ENCODE assay signal across 8 cellular contexts in genomic region chr20:33686984-33687366, GRCh38. TPM values are rescaled to one million over a fixed set of nuclear protein-coding genes. Genes with fewer than 3 reads are reported as not detected.
DNase-seq lines count a peak whose midpoint lies in the region; ATAC-seq and TF ChIP-seq lines count a peak whose summit lies in the region.

No MANE protein-coding gene starts in this region.

- no peak for TF ChIP-seq EP300 in SK-N-SH (IDR thresholded peaks at IDR 0.05; ENCODE audit: borderline replicate concordance in 1 of 2, low read depth in 1 of 2, low read length in 1 of 2)

- H3K9ac ChIP-seq in SK-N-SH: no peak overlapping the region

- peak overlapping the region; percentile 32 to 35; a peak in 3 of 4 replicates for H3K4me3 ChIP-seq in SK-N-SH (ENCODE audit: low read depth in 2 of 2, low read length in 1 of 2)
- H3K4me3 ChIP-seq in WERI-Rb-1 (ENCODE audit: low read depth, low read length): peak overlapping the region; percentile 37; the same call in 1 of the 2 replicates
- peak overlapping the region; percentile 36 to 57 for H3K4me3 ChIP-seq in foreskin fibroblast (ENCODE audit: low read depth in 1 of 2, low read length in 2 of 2)

- peaks cover 4 to 11% of the 10 kb centered on the region in 2 donors for H3K36me3 Mint-ChIP-seq in stimulated activated naive B cell treated with anti-CD40 and anti-IgM and Interleukin-4, amounts not matched to agents 10 μg/mL and 1 μg/mL and 100 μg/mL, for 72 hours

- H3K36me3 ChIP-seq in SK-N-SH (replicated peaks in 1 of 2; ENCODE audit: control insufficient read depth in 1 of 2, insufficient read depth in 2 of 2, low read length in 1 of 2) (no peaks in the 10 kb centered on the region), WERI-Rb-1 (peaks cover 32% of the 10 kb centered on the region)

- no peak for ATAC-seq in SK-N-SH treated with all-trans-retinoic acid at 6 μM for 48 hours
- no peak for ATAC-seq in stimulated activated naive B cell treated with anti-CD40 and anti-IgM and Interleukin-4, amounts not matched to agents 10 μg/mL and 1 μg/mL and 100 μg/mL, for 72 hours (replicated peaks)

- H3K27me3 Mint-ChIP-seq in stimulated activated naive B cell treated with anti-CD40 and anti-IgM and Interleukin-4, amounts not matched to agents 10 μg/mL and 1 μg/mL and 100 μg/mL, for 72 hours: no peaks in the 10 kb centered on the region

- no peaks in the 10 kb centered on the region for H3F3A ChIP-seq in SK-N-SH (replicated peaks; ENCODE audit: insufficient read depth)

- H3K9me3 Mint-ChIP-seq in stimulated activated naive B cell treated with anti-CD40 and anti-IgM and Interleukin-4, amounts not matched to agents 10 μg/mL and 1 μg/mL and 100 μg/mL, for 72 hours: no peaks in the 10 kb centered on the region

- peaks cover 34% of the 10 kb centered on the region for H3K79me2 ChIP-seq in SK-N-SH (ENCODE audit: insufficient read depth)

- TF ChIP-seq CTCF in SK-N-SH (IDR thresholded peaks at IDR 0.05) (no peak), WERI-Rb-1 (IDR thresholded peaks at IDR 0.05; ENCODE audit: low read depth, low read length) (no peak), foreskin fibroblast (IDR thresholded peaks at IDR 0.05; ENCODE audit: low read depth, low read length) (no peak)

- CTCF ChIA-PET in SK-N-SH (lab: Yijun Ruan, JAX): interaction anchor here (0.7 to 4.5 kb wide), 5 partner anchors 10 to 382 kb away, joined by 3 to 15 read pairs (median 3); no protein-coding TSS in a partner anchor

- no peak for TF ChIP-seq RAD21 in SK-N-SH (IDR thresholded peaks at IDR 0.05; ENCODE audit: low read length)

- no peaks in the 10 kb centered on the region for H3K9me2 ChIP-seq in SK-N-SH

- H3K4me3 Mint-ChIP-seq in stimulated activated naive B cell treated with anti-CD40 and anti-IgM and Interleukin-4, amounts not matched to agents 10 μg/mL and 1 μg/mL and 100 μg/mL, for 72 hours: peak overlapping the region; percentile 85 to 91

- no peaks in the 10 kb centered on the region for H3K9me3 ChIP-seq in SK-N-SH
- H3K9me3 ChIP-seq in WERI-Rb-1 (ENCODE audit: severe bottlenecking): no peaks in the 10 kb centered on the region

- peak overlapping the region; percentile 62 for H3K4me2 ChIP-seq in SK-N-SH

- WGBS in SK-N-SH (ENCODE audit: low lambda C conversion rate): 88% methylated on average over 14 of the region's 14 CpGs

- POLR2A ChIA-PET in SK-N-SH (lab: Yijun Ruan, JAX): interaction anchor here (0.6 kb wide), 1 partner anchor 10 kb away, joined by 3 read pairs; no protein-coding TSS in a partner anchor

- DNase-seq in SK-N-SH (no peak), WERI-Rb-1 (no peak), foreskin fibroblast (no peak), cerebellar cortex (ENCODE audit: low spot score) (no peak), retina (no peak)
- no peak for DNase-seq in stimulated activated naive B cell treated with anti-CD40 and anti-IgM and Interleukin-4, amounts not matched to agents 10 μg/mL and 1 μg/mL and 100 μg/mL, for 72 hours
- DNase-seq in activated CD4-positive, alpha-beta T cell treated with anti-CD3 and anti-CD28 coated beads for 48 hours: no peak

- peaks cover 23 to 43% of the 10 kb centered on the region in 2 donors for H3K4me1 Mint-ChIP-seq in stimulated activated naive B cell treated with anti-CD40 and anti-IgM and Interleukin-4, amounts not matched to agents 10 μg/mL and 1 μg/mL and 100 μg/mL, for 72 hours

- H3K27ac ChIP-seq in SK-N-SH (ENCODE audit: low read depth in 2 of 2, low read length in 1 of 2) (peak overlapping the region in 1 of 2 experiments; percentile 24; a peak in 1 of 4 replicates), WERI-Rb-1 (peak overlapping the region; percentile 24; the same call in 1 of the 2 replicates)

- no peaks in the 10 kb centered on the region for H3K27me3 ChIP-seq in SK-N-SH (ENCODE audit: insufficient read depth)
- H3K27me3 ChIP-seq in WERI-Rb-1 (ENCODE audit: insufficient read depth, low read depth, severe bottlenecking): no peaks in the 10 kb centered on the region

- peak overlapping the region; percentile 43 for H3K27ac Mint-ChIP-seq in stimulated activated naive B cell treated with anti-CD40 and anti-IgM and Interleukin-4, amounts not matched to agents 10 μg/mL and 1 μg/mL and 100 μg/mL, for 72 hours

- peaks cover 7 to 19% of the 10 kb centered on the region in 2 experiments; a peak in 2 of 4 replicates for H3K4me1 ChIP-seq in SK-N-SH (ENCODE audit: control insufficient read depth in 1 of 2, insufficient read depth in 2 of 2, low read depth in 1 of 2, low read length in 1 of 2)

- peak overlapping the region; percentile 92 for H2AFZ ChIP-seq in SK-N-SH (ENCODE audit: low read depth)

- no peaks in the 10 kb centered on the region; the same call in 1 of the 2 replicates for H4K20me1 ChIP-seq in SK-N-SH (ENCODE audit: insufficient read depth)

TF ChIP-seq in SK-N-SH, 30 proteins besides CTCF, POLR2A, EP300 and RAD21 (continues in another document):
- TF ChIP-seq NFIC (IDR thresholded peaks at IDR 0.05; ENCODE audit: borderline replicate concordance): no peak
- no peak for TF ChIP-seq NRF1 (IDR thresholded peaks at IDR 0.05; ENCODE audit: low read depth, low read length)
- no peak for TF ChIP-seq RXRA (IDR thresholded peaks at IDR 0.05; ENCODE audit: borderline replicate concordance, low read depth)
- TF ChIP-seq, protein P1, sequence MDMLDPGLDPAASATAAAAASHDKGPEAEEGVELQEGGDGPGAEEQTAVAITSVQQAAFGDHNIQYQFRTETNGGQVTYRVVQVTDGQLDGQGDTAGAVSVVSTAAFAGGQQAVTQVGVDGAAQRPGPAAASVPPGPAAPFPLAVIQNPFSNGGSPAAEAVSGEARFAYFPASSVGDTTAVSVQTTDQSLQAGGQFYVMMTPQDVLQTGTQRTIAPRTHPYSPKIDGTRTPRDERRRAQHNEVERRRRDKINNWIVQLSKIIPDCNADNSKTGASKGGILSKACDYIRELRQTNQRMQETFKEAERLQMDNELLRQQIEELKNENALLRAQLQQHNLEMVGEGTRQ (IDR thresholded peaks at IDR 0.05; ENCODE audit: borderline replicate concordance, low read depth, low read length): no peak
- TF ChIP-seq ELF1 (IDR thresholded peaks at IDR 0.05): no peak
- no peak for TF ChIP-seq SMC3 (IDR thresholded peaks at IDR 0.05; ENCODE audit: low read depth, low read length)
- TF ChIP-seq TEAD4 (IDR thresholded peaks at IDR 0.05; ENCODE audit: borderline replicate concordance, insufficient read depth): no peak
- TF ChIP-seq USF1 (IDR thresholded peaks at IDR 0.05; ENCODE audit: borderline replicate concordance, low read depth): no peak
- no peak for TF ChIP-seq RFX5 (IDR thresholded peaks at IDR 0.05; ENCODE audit: low read length)

TF ChIP-seq in SK-N-SH treated with all-trans-retinoic acid at 6 μM for 48 hours, 23 proteins besides CTCF, POLR2A, EP300 and RAD21:
- TF ChIP-seq ZNF70 (CRISPR knock-in tag; IDR thresholded peaks at IDR 0.05) (no peak), ARNTL (CRISPR knock-in tag; IDR thresholded peaks at IDR 0.05; ENCODE audit: borderline replicate concordance, low read depth) (no peak), TCF4 (CRISPR knock-in tag; IDR thresholded peaks at IDR 0.05; ENCODE audit: borderline replicate concordance) (no peak), TOX (CRISPR knock-in tag; IDR thresholded peaks at IDR 0.05; ENCODE audit: borderline replicate concordance) (no peak), ZNF8 (CRISPR knock-in tag; IDR thresholded peaks at IDR 0.05) (no peak), ISL1 (CRISPR knock-in tag; IDR thresholded peaks at IDR 0.05) (no peak)

RNA-seq across cellular contexts. Expression of gene E2F1, which starts 0.8 kb away (rescaled TPM):
- 12.4 and 15.0 TPM in 2 replicates for polyA plus RNA-seq in SK-N-SH (2012; rRNA removed)
- 7.9 and 11.4 TPM in 2 replicates for polyA plus RNA-seq in SK-N-SH (2012; cell fraction: cytosol; rRNA removed)
- 32.7 and 45.1 TPM in 2 replicates for polyA plus RNA-seq in SK-N-SH (2012; cell fraction: nucleus; rRNA removed)

RNA-seq across cellular contexts. Expression of gene NECAB3, which starts 12.7 kb away (rescaled TPM):
- 20.1 and 25.1 TPM in 2 replicates for polyA plus RNA-seq in SK-N-SH (2012; rRNA removed)
- polyA plus RNA-seq in SK-N-SH (2012; cell fraction: cytosol; rRNA removed): 5.8 and 10.6 TPM in 2 replicates
- 112 and 142 TPM in 2 replicates for polyA plus RNA-seq in SK-N-SH (2012; cell fraction: nucleus; rRNA removed)

RNA-seq across cellular contexts. Expression of gene ACTL10, which starts 20.2 kb away (rescaled TPM):
- 0.19 and 0.25 TPM in 2 replicates for polyA plus RNA-seq in SK-N-SH (2012; rRNA removed)
- polyA plus RNA-seq in SK-N-SH (2012; cell fraction: cytosol; rRNA removed): 0.09 and 0.20 TPM in 2 replicates
- polyA plus RNA-seq in SK-N-SH (2012; cell fraction: nucleus; rRNA removed): 0.32 and 0.33 TPM in 2 replicates

RNA-seq across cellular contexts. Expression of gene C20orf144, which starts 24.8 kb away (rescaled TPM):
- polyA plus RNA-seq in SK-N-SH (2012; rRNA removed): 0.12 and 0.13 TPM in 2 replicates
- 0.10 and 0.18 TPM in 2 replicates for polyA plus RNA-seq in SK-N-SH (2012; cell fraction: cytosol; rRNA removed)
- 0.08 and 0.15 TPM in 2 replicates for polyA plus RNA-seq in SK-N-SH (2012; cell fraction: nucleus; rRNA removed)

RNA-seq across cellular contexts. Expression of gene PXMP4, which starts 33.1 kb away (rescaled TPM):
- polyA plus RNA-seq in SK-N-SH (2012; rRNA removed): 5.6 and 5.7 TPM in 2 replicates
- 2.0 and 3.4 TPM in 2 replicates for polyA plus RNA-seq in SK-N-SH (2012; cell fraction: cytosol; rRNA removed)
- polyA plus RNA-seq in SK-N-SH (2012; cell fraction: nucleus; rRNA removed): 2.9 and 4.0 TPM in 2 replicates
